8 cellular contexts compared by ENCODE assay signal in the genomic region with DNA sequence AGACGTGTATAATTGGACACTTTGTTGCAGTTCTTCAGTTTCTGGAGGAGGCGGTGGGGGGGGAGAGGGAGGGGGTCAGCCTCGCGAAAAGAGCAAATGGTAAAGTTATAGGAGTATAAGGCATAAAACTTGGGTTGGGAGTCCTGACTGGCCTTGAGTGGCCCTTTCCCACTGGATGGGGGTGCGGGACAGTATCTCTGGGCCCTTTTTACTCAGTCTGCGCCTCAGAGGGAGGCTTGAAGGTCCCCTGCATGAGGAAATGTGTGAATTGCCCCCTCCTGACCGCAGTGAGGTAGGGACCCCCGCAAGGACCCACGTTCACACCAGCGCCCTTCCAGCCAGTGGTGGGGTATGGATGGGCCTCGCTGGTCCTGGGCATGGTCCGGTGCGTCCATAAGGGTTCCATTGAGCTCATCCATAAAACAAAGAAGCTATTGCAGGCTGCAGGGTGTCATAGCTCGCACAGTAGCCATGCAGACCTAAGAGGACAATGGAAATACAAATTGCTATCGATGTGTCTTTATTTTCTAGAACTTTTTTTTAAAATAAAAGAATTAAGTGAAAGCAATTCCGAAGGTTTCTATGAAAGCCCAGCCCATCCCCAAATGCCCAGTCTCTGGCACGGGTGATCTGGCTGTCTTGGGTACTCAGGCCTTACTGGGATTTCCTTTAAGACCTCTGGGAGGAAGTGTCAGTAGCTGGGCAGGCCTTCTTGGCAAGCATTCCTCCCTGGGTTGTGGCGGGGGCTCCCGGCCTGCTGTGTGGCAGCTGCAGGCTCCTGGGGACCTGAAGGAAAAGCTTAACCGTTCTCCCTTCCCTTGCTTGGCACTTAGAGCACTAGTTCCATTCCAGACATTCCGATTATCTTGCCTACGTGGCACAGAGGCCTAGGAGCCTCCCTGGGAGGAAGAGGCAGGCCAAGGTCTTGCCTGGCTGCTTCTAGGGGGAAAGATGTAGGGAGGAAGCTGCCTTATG. TPM values are rescaled to one million over a fixed set of nuclear protein-coding genes. Genes with fewer than 3 reads are reported as not detected.
DNase-seq lines count a peak whose midpoint lies in the region; ATAC-seq, FAIRE-seq and TF ChIP-seq lines count a peak whose summit lies in the region.
"Had no signal": no experiment of that assay in that cellular context is flagged by ENCODE, and none has a peak within 500 bp of the region (broad histone marks: within the 10 kb centered on the region; RNA-seq: fewer than 3 reads in every experiment).

No MANE protein-coding gene starts in this region.

- H3K9me3 ChIP-seq in H1 (ENCODE audit: insufficient read depth in 2 of 2, low read depth in 1 of 2, low read length in 1 of 2), result no peaks in the 10 kb centered on the region
- peaks cover 0 to 5% of the 10 kb centered on the region in 2 donors for H3K9me3 ChIP-seq in lung (ENCODE audit: control insufficient read depth in 2 of 2, insufficient read depth in 1 of 2, low read length in 1 of 2)
- no peaks in the 10 kb centered on the region for H3K9me3 ChIP-seq in tibial artery

- H3K36me3 ChIP-seq in H1 (ENCODE audit: control insufficient read depth in 2 of 4, insufficient read depth in 4 of 4, low read length in 3 of 4) (peaks cover 3 to 10% (median 7%) of the 10 kb centered on the region in 4 experiments), lung (ENCODE audit: control insufficient read depth in 2 of 2, insufficient read depth in 2 of 2, low read length in 2 of 2) (peaks cover 4 to 5% of the 10 kb centered on the region in 2 donors), tibial artery (peaks cover 3 to 30% (median 23%) of the 10 kb centered on the region in 3 donors)

- no peak overlapping the region for H2AFZ ChIP-seq in H1 (ENCODE audit: low read length)

- H3K56ac ChIP-seq in H1 (replicated peaks; ENCODE audit: insufficient read length, low read depth, low read length), result no peak overlapping the region

- H4K91ac ChIP-seq in H1 (replicated peaks; ENCODE audit: insufficient read length, low read length), result no peak overlapping the region

- TF ChIP-seq RAD21 in H1 (IDR thresholded peaks at IDR 0.05 in 1 of 2, conservative IDR thresholded peaks at IDR 0.05 in 1 of 2; ENCODE audit: low read depth in 2 of 2, low read length in 2 of 2), result 0 out of 4 replicates have a peak, but pooled peaks of 1 of the 2 experiments have one; percentile 3

- H3K4ac ChIP-seq in H1 (replicated peaks; ENCODE audit: insufficient read length, low read depth, low read length), result no peak overlapping the region

- H3K27me3 ChIP-seq in H1 (replicated peaks in 1 of 4; ENCODE audit: control insufficient read depth in 3 of 4, extremely low read depth in 1 of 4, insufficient read depth in 3 of 4, low read length in 3 of 4), result peaks cover 0 to 3% (median 0%) of the 10 kb centered on the region in 4 experiments; a peak in 2 of 7 replicates
- no peaks in the 10 kb centered on the region for H3K27me3 ChIP-seq in lung (ENCODE audit: control insufficient read depth, insufficient read depth)
- H3K27me3 ChIP-seq in tibial artery, result no peaks in the 10 kb centered on the region

- no peak overlapping the region; the same call in 1 of the 2 replicates for H2BK15ac ChIP-seq in H1 (ENCODE audit: low read length)

- no peak for TF ChIP-seq EP300 in H1 (IDR thresholded peaks at IDR 0.05; ENCODE audit: borderline replicate concordance in 1 of 2, low read depth in 2 of 2, low read length in 2 of 2)

- no peak overlapping the region for H2BK12ac ChIP-seq in H1 (ENCODE audit: low read depth, low read length)

- DNase-seq in M059J (ENCODE audit: low read depth) (peak; percentile 77), H1 (ENCODE audit: low read depth in 1 of 2, low spot score in 2 of 2) (peak in 1 of 2 experiments; percentile 59), lung (ENCODE audit: low spot score) (peak; percentile 41), tibial artery (no peak), NCI-H1092 treated with DMSO at 0.1 percent for 48 hours (lab: John Stamatoyannopoulos, UW) (no peak), RKO (ENCODE audit: low spot score) (no peak)

- H4K20me1 ChIP-seq in H1 (replicated peaks in 1 of 2; ENCODE audit: control insufficient read depth in 1 of 2, insufficient read depth in 2 of 2, low read length in 2 of 2), result no peaks in the 10 kb centered on the region

- H3K4me1 ChIP-seq in H1 (replicated peaks in 1 of 4; ENCODE audit: control insufficient read depth in 3 of 4, insufficient read depth in 4 of 4, low read length in 3 of 4), result peaks cover 3 to 8% (median 4%) of the 10 kb centered on the region in 4 experiments; a peak in 6 of 7 replicates
- H3K4me1 ChIP-seq in lung (ENCODE audit: control insufficient read depth in 2 of 2, insufficient read depth in 2 of 2, low read length in 2 of 2), result peaks cover 0 to 4% of the 10 kb centered on the region in 2 donors
- peaks cover 0 to 36% (median 18%) of the 10 kb centered on the region in 4 donors for H3K4me1 ChIP-seq in tibial artery

- no peak overlapping the region for H4K8ac ChIP-seq in H1 (ENCODE audit: extremely low read depth, insufficient read depth, low read length)

- peaks cover 12% of the 10 kb centered on the region for H3K23me2 ChIP-seq in H1 (ENCODE audit: low read depth, low read length)

- H3K79me2 ChIP-seq in H1 (ENCODE audit: control insufficient read depth in 1 of 2, insufficient read depth in 2 of 2, low read length in 2 of 2), result no peaks in the 10 kb centered on the region

- no peak overlapping the region for H2AK5ac ChIP-seq in H1 (ENCODE audit: low read depth, low read length)

- H3K9ac ChIP-seq in H1 (replicated peaks in 1 of 4; ENCODE audit: extremely low read depth in 1 of 4, low read depth in 3 of 4, low read length in 3 of 4), result peak overlapping the region in 2 of 4 experiments; percentile 10 to 53; a peak in 2 of 7 replicates

- no peak overlapping the region for H4K5ac ChIP-seq in H1 (ENCODE audit: insufficient read length, low read depth, low read length)

- CTCF ChIA-PET in H1 (lab: Charles Lee; ENCODE audit: partially characterized antibody), result interaction anchor here (0.7 to 1.6 kb wide), 8 partner anchors 9 to 483 kb away, joined by 3 to 5 read pairs (median 4); no protein-coding TSS in a partner anchor

- peak overlapping the region; percentile 65 to 70 for H3K4me2 ChIP-seq in H1 (ENCODE audit: insufficient read depth in 1 of 2, low read depth in 2 of 2, low read length in 2 of 2)

- no peak overlapping the region; the same call in 1 of the 2 replicates for H3K18ac ChIP-seq in H1 (ENCODE audit: extremely low read depth, low read length)

- H3K23ac ChIP-seq in H1 (ENCODE audit: insufficient read length), result no peak overlapping the region

- no peak overlapping the region for H2BK5ac ChIP-seq in H1 (ENCODE audit: low read depth, low read length)

- TF ChIP-seq POLR2A in H1 (IDR thresholded peaks at IDR 0.05; ENCODE audit: control extremely low read depth in 1 of 2, low read depth in 2 of 2, low read length in 2 of 2), result peak in 1 of 2 experiments; percentile 18; a peak in 1 of 3 replicates

- H3K4me3 ChIP-seq in H1 (ENCODE audit: extremely low read depth in 1 of 4, insufficient read depth in 2 of 4, low read depth in 3 of 4, low read length in 4 of 4) (peak overlapping the region; percentile 59 to 84 (median 68); a peak in 7 of 8 replicates), lung (peak overlapping the region; percentile 59), tibial artery (peak overlapping the region; percentile 81 to 82)

- WGBS in H1 (ENCODE audit: extremely low coverage in 1 of 2, insufficient coverage in 1 of 2, insufficient read length in 1 of 2, insufficient replicate concordance in 2 of 2, low coverage in 1 of 2, low lambda C conversion rate in 2 of 2, missing lambda C conversion rate in 1 of 2), 2 experiments, result 55% methylated on average over 19 of the region's 22 CpGs; no CpG with 5 or more reads in 1 of the 2 experiments
- WGBS in lung, 2 donors, result 47 to 59% methylated on average over 22 of the region's 22 CpGs

- POLR2A ChIA-PET in H1 (lab: Charles Lee; ENCODE audit: partially characterized antibody), result no interaction called here

- no peak overlapping the region for H2BK20ac ChIP-seq in H1 (ENCODE audit: low read length)

- no peak overlapping the region for H3K27ac ChIP-seq in H1 (ENCODE audit: low read depth, low read length)
- peak overlapping the region; percentile 58 to 86 for H3K27ac ChIP-seq in lung (ENCODE audit: low read depth in 1 of 2, low read length in 1 of 2)
- H3K27ac ChIP-seq in tibial artery, result peak overlapping the region; percentile 92 to 93

- no peaks in the 10 kb centered on the region for H3K79me1 ChIP-seq in H1 (ENCODE audit: low read depth, low read length)

- no peak for TF ChIP-seq CTCF in H1 (IDR thresholded peaks at IDR 0.05; ENCODE audit: control extremely low read depth in 1 of 3, insufficient read depth in 1 of 3, low read depth in 1 of 3, low read length in 3 of 3)
- TF ChIP-seq CTCF in lung (IDR thresholded peaks at IDR 0.05; ENCODE audit: control extremely low read depth, extremely low read depth), result no peak
- TF ChIP-seq CTCF in tibial artery (IDR thresholded peaks at IDR 0.05), result no peak

- no peak for FAIRE-seq in H1 (lab: Jason Lieb, UNC)

- ATAC-seq in lung (ENCODE audit: insufficient read depth, low FRiP score) (no peak), HG03469 (IDR thresholded peaks at IDR 0.05; ENCODE audit: unreplicated experiment) (no peak)
- ATAC-seq: Panc1 had no signal

- intact Hi-C loops in tibial artery (cut with DNase I; ENCODE audit: low total_unique reads), result loop anchor here (10.0 kb wide), 1 partner anchor 1672 kb away; no protein-coding TSS in a partner anchor

- no peak overlapping the region for H3K14ac ChIP-seq in H1 (ENCODE audit: insufficient read length)

- no peak overlapping the region for H2BK120ac ChIP-seq in H1 (replicated peaks; ENCODE audit: low read depth, low read length)

TF ChIP-seq in H1, 55 proteins besides CTCF, POLR2A, EP300 and RAD21 (continues in another document):
- TF ChIP-seq CBX5 (IDR thresholded peaks at IDR 0.05; ENCODE audit: low read depth, low read length) (no peak), SP1 (IDR thresholded peaks at IDR 0.05; ENCODE audit: low read depth, low read length) (peak; percentile 51; the same call in 1 of the 2 replicates)
- TF ChIP-seq, protein P1, sequence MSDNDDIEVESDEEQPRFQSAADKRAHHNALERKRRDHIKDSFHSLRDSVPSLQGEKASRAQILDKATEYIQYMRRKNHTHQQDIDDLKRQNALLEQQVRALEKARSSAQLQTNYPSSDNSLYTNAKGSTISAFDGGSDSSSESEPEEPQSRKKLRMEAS (IDR thresholded peaks at IDR 0.05), result no peak

RNA-seq across cellular contexts. Expression of a gene that starts 1.4 kb away (rescaled TPM):
- 10.5 and 18.6 TPM in 2 replicates for total RNA-seq in M059J (2014; rRNA removed; shearing (Covaris generic))
- total RNA-seq in H1 (2021; fragmentation: NEBNext Ultra II Directional; extraction: Animal tissue kit (Norgen Biotek cat#: 25700)), result 8.7 and 8.9 TPM in 2 replicates
- polyA plus RNA-seq in H1 (2011; rRNA removed) (5.3 and 5.7 TPM in 2 replicates), lung (1 to 10 TPM; 3.1 to 4.0 TPM)
- 3.1 TPM for polyA plus RNA-seq in H1 (2011; cell fraction: cytosol; rRNA removed)
- 13.6 TPM for polyA plus RNA-seq in H1 (2011; cell fraction: nucleus; rRNA removed)
- 2.9 to 4.5 TPM (median 3.6 TPM) in 4 replicates for polyA plus RNA-seq in H1 (2012, experiment 1 of 2)
- 0.58 TPM for polyA plus RNA-seq in H1 (2012, experiment 2 of 2)
- polyA plus RNA-seq in H1 (2013, experiment 1 of 2), result 5.7 TPM
- polyA plus RNA-seq in H1 (2013, experiment 2 of 2), result 5.2 TPM
- polyA minus RNA-seq in H1 (2011; rRNA and poly(A)+ RNA removed), result 42.5 and 55.6 TPM in 2 replicates
- polyA minus RNA-seq in H1 (2011; cell fraction: cytosol; rRNA and poly(A)+ RNA removed), result 11.8 TPM
- polyA minus RNA-seq in H1 (2011; cell fraction: nucleus; rRNA and poly(A)+ RNA removed), result 39.9 TPM
- total RNA-seq in lung, result 10 to 100 TPM; 23.4 to 44.9 TPM

Comparison
In these comparisons a context has a peak if more than half of its experiments do, and no peak if none do; other contexts are left out.
1. DNase-seq: peak in M059J (single experiment) and lung (single experiment); none in tibial artery (0 of 2), NCI-H1092 treated with DMSO at 0.1 percent for 48 hours (single experiment) and RKO (single experiment).
2. Peak in every context shown above with its lines, with median percentiles within 50 percentile points of each other: H3K4me3 ChIP-seq.